In the genomic region with DNA sequence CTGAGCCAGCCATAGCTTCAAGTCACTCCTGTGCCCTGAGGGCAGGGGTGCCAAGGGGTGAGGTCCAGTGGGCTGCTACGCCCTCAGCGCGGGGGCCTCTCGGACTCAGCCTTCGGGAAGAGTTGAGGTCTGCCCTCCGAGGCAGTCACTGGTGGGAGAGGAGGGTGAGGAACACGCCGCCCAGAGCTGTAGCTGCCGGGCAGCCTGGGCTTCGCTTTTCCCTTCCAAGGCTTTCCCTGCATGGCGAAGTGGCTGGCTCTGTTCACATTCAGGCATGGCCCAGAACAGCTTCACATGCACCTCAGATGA, we compare ENCODE assay signal across 23 cellular contexts.
"Had no signal": no experiment of that assay in that cellular context is flagged by ENCODE, and none has a peak within 500 bp of the region (broad histone marks: within the 10 kb centered on the region; RNA-seq: fewer than 3 reads in every experiment).

No MANE protein-coding gene starts in this region.

- DNase-seq: activated CD4-positive, alpha-beta T cell treated with anti-CD3 and anti-CD28 coated beads for 36 hours; activated CD4-positive, alpha-beta T cell treated with anti-CD3 and anti-CD28 coated beads, Interleukin-2, amount 10 ng/mL, durations not matched to agents 7 days and 5 days; activated CD4-positive, alpha-beta T cell treated with anti-CD3 and anti-CD28 coated beads, Interleukin-2, amount 50 U/mL, for 48 hours; activated CD8-positive, alpha-beta T cell treated with anti-CD3 and anti-CD28 coated beads, Interleukin-2, amount 10 ng/mL, durations not matched to agents 7 days and 5 days; activated gamma-delta T cell; activated naive CD4-positive, alpha-beta T cell treated with anti-CD3 and anti-CD28 coated beads for 36 hours; activated naive CD8-positive, alpha-beta T cell treated with anti-CD3 and anti-CD28 coated beads, Interleukin-2, amount 50 U/mL, for 24 hours; activated T-cell treated with anti-CD3 and anti-CD28 coated beads, Interleukin-2, amount 50 U/mL, for 24 hours; anterior cingulate cortex; central memory CD4-positive, alpha-beta T cell; Kasumi-1; KG1; MG63; NCI-H1048; NCI-H2029 treated with DMSO at 0.1 percent for 48 hours; NCI-H226; NCI-H446 treated with DMSO at 0.1 percent for 48 hours; NCI-H526; NK-92 treated with Interleukin-12 subunit alpha and Interleukin-12 subunit beta, amount 100 ng/mL, for 24 hours; SK-N-SH had no signal

- H3K4me3 ChIP-seq: MG63, SJSA1 had no signal

- H3K9me3 ChIP-seq: MG63, SJSA1, SK-N-SH had no signal

- ATAC-seq: activated CD4-positive, alpha-beta T cell treated with anti-CD3 and anti-CD28 coated beads for 36 hours; activated CD4-positive, CD25-positive, alpha-beta regulatory T cell treated with anti-CD3 and anti-CD28 coated beads, Interleukin-2, amount 50 U/mL, for 24 hours; activated CD8-positive, alpha-beta T cell treated with anti-CD3 and anti-CD28 coated beads, Interleukin-2, amount 10 ng/mL, durations not matched to agents 7 days and 5 days; activated naive CD8-positive, alpha-beta T cell treated with anti-CD3 and anti-CD28 coated beads, Interleukin-2, amount 50 U/mL, for 24 hours; WTC11 had no signal

- H3K27me3 ChIP-seq: MG63, SJSA1 had no signal

- H3K4me1 ChIP-seq: SJSA1 had no signal

- H3K27ac ChIP-seq: SJSA1 had no signal

- H3K36me3 ChIP-seq: MG63, SJSA1 had no signal

- H3K9ac ChIP-seq: SK-N-SH had no signal

- H3K4me2 ChIP-seq: SK-N-SH had no signal
